29 cellular contexts compared by ENCODE assay signal in the genomic region with DNA sequence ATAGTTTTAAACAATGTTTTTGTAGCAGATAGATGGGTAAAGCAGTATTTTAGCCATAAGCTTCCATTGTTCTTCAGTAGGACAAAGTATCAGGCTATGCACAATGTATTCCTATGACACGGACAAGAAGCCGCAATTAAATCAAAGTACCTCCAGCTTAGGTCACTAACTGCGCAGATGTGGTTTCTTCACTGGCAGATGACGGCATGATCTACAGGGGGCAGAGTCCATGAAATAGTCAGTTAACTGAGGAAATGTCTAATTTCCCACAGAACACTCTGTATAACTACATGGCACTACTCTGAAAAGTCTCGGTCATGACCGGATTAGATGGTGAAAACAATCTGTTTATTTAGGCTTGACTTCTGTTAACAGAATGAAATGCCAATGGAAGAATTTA.
A peak's percentile ranks its signal among the peaks of the same experiment; 100 is the strongest.
DNase-seq lines count a peak whose midpoint lies in the region; FAIRE-seq and TF ChIP-seq lines count a peak whose summit lies in the region.
"Had no signal": no experiment of that assay in that cellular context is flagged by ENCODE, and none has a peak within 500 bp of the region (broad histone marks: within the 10 kb centered on the region; RNA-seq: fewer than 3 reads in every experiment).

No MANE protein-coding gene starts in this region.

- in situ Hi-C loops in SK-MEL-5 (cut with HindIII; ENCODE audit: low pct_unique_long_range_greater_than_20kb, low sequenced_read_pairs), result no loop called here

- peak; percentile 36 for FAIRE-seq in bronchial epithelial cell (lab: Jason Lieb, UNC)
- FAIRE-seq: A204.1, A549, D721Med had no signal

- no peak overlapping the region for H3K4me3 ChIP-seq in bronchial epithelial cell (ENCODE audit: low read depth, low read length)
- H3K4me3 ChIP-seq: A549; BLaER1; BLaER1 treated with 17β-estradiol and CSF1 and Interleukin-3, amounts not matched to agents 10 nM and 100 nM had no signal

- DNase-seq in SK-MEL-5 (ENCODE audit: low read depth, low spot score), result peak; percentile 96
- DNase-seq in bronchial epithelial cell (ENCODE audit: low read depth), result no peak
- DNase-seq in activated CD8-positive, alpha-beta memory T cell treated with anti-CD3 and anti-CD28 coated beads for 24 hours, result no peak
- no peak for DNase-seq in NCI-H1436 treated with DMSO at 0.1 percent for 48 hours (lab: John Stamatoyannopoulos, UW)
- DNase-seq: 8988T; ACHN; AML-193; BE2C; C1 segment of cervical spinal cord; Caco-2; Calu3; CD4-positive, alpha-beta memory T cell; CD4-positive, alpha-beta T cell; CD4-positive, CD25-positive, alpha-beta regulatory T cell; CD8-positive, alpha-beta memory T cell; CD8-positive, alpha-beta T cell; COR-L47; DMS 273 treated with DMSO at 0.1 percent for 48 hours; DMS153; DMS53; DMS79; DMS79 treated with DMSO at 0.1 percent for 48 hours; DND-41; EL had no signal

- H3K36me3 ChIP-seq in bronchial epithelial cell (ENCODE audit: control insufficient read depth, insufficient read depth, low read length), result no peaks in the 10 kb centered on the region
- H3K36me3 ChIP-seq: BE2C; BLaER1; BLaER1 treated with 17β-estradiol and CSF1 and Interleukin-3, amounts not matched to agents 10 nM and 100 nM had no signal

- H3K27me3 ChIP-seq in bronchial epithelial cell (ENCODE audit: control insufficient read depth, insufficient read depth, low read length), result no peaks in the 10 kb centered on the region
- H3K27me3 ChIP-seq: BE2C; BLaER1; BLaER1 treated with 17β-estradiol and CSF1 and Interleukin-3, amounts not matched to agents 10 nM and 100 nM had no signal

- no peak for TF ChIP-seq CTCF in bronchial epithelial cell (IDR thresholded peaks at IDR 0.05; ENCODE audit: insufficient read depth, low read length, severe bottlenecking)
